Comparison of ENCODE assay signal across 28 cellular contexts in genomic region chr4:56892686-56893085, GRCh38. TPM values are rescaled to one million over a fixed set of nuclear protein-coding genes. Genes with fewer than 3 reads are reported as not detected.
DNase-seq lines count a peak whose midpoint lies in the region; ATAC-seq, FAIRE-seq and TF ChIP-seq lines count a peak whose summit lies in the region.
"Had no signal": no experiment of that assay in that cellular context is flagged by ENCODE, and none has a peak within 500 bp of the region (broad histone marks: within the 10 kb centered on the region; RNA-seq: fewer than 3 reads in every experiment).

No MANE protein-coding gene starts in this region.

- no peak overlapping the region for H3K27ac Mint-ChIP-seq in WTC11
- H3K27ac Mint-ChIP-seq: CD8-positive, alpha-beta T cell; IgD-negative memory B cell; T-helper 1 cell treated with Interleukin-12 subunit alpha and Interleukin-12 subunit beta and Interleukin-4 antibody, amounts not matched to agents 30 μg/mL and 1 μg/mL, for 36 hours had no signal

- DNase-seq in GM12891 (ENCODE audit: insufficient read length, low spot score) (no peak), Kasumi-1 (lab: John Stamatoyannopoulos, UW) (peak; percentile 54 to 72), OCI-M1 (lab: John Stamatoyannopoulos, UW) (peak; percentile 28), WTC11 (ENCODE audit: low spot score) (no peak), NCI-H1436 treated with DMSO at 0.1 percent for 48 hours (lab: John Stamatoyannopoulos, UW) (no peak), NCI-H526 treated with DMSO at 0.1 percent for 48 hours (lab: John Stamatoyannopoulos, UW) (no peak), SW480 (ENCODE audit: low spot score) (no peak)
- DNase-seq: C1 segment of cervical spinal cord; Caco-2; CD8-positive, alpha-beta T cell; EL; GDM1; HCEC 1CT; Karpas-422; NCI-H1105; NCI-H146; NCI-H1930; NCI-H446; NCI-H524 treated with DMSO at 0.1 percent for 48 hours; NCI-H82; NK-92 treated with Interleukin-12 subunit alpha and Interleukin-12 subunit beta, amount 100 ng/mL, for 24 hours; PC-9 had no signal

- H3K4me1 Mint-ChIP-seq in WTC11: no peaks in the 10 kb centered on the region

- FAIRE-seq in GM12891 (lab: Jason Lieb, UNC): peak; percentile 16
- FAIRE-seq: GM12878, H1 had no signal

- no peaks in the 10 kb centered on the region for H3K9me3 Mint-ChIP-seq in WTC11
- H3K9me3 Mint-ChIP-seq: CD8-positive, alpha-beta T cell; IgD-negative memory B cell; T-helper 1 cell treated with Interleukin-12 subunit alpha and Interleukin-12 subunit beta and Interleukin-4 antibody, amounts not matched to agents 30 μg/mL and 1 μg/mL, for 36 hours had no signal

- no peak for TF ChIP-seq CTCF in WTC11 (IDR thresholded peaks at IDR 0.05)

- CTCF ChIA-PET in WTC11 (lab: Charles Lee): no interaction called here

- no peak overlapping the region for H3K4me3 Mint-ChIP-seq in WTC11
- H3K4me3 Mint-ChIP-seq: CD8-positive, alpha-beta T cell; IgD-negative memory B cell; T-helper 1 cell treated with Interleukin-12 subunit alpha and Interleukin-12 subunit beta and Interleukin-4 antibody, amounts not matched to agents 30 μg/mL and 1 μg/mL, for 36 hours had no signal

- ATAC-seq in WTC11 (0 out of 2 replicates have a peak, but pooled peaks have one; percentile 39), HG03025 (IDR thresholded peaks at IDR 0.05; ENCODE audit: low FRiP score, unreplicated experiment) (no peak)
- ATAC-seq: CD8-positive, alpha-beta T cell; GM12878; Right ventricle myocardium inferior had no signal

- 0 out of 2 replicates have a peak, but pooled peaks cover 13% of the 10 kb centered on the region for H3K27me3 Mint-ChIP-seq in WTC11 (ENCODE audit: low read depth)

- no peak for TF ChIP-seq POLR2A in GM12891 (IDR thresholded peaks at IDR 0.05; ENCODE audit: low read depth, low read length)

- POLR2A ChIA-PET in WTC11 (lab: Charles Lee): no interaction called here

- no peaks in the 10 kb centered on the region for H3K36me3 Mint-ChIP-seq in WTC11
- H3K36me3 Mint-ChIP-seq: CD8-positive, alpha-beta T cell; IgD-negative memory B cell had no signal

TF ChIP-seq in GM12891, 5 proteins besides CTCF, POLR2A, EP300 and RAD21:
- TF ChIP-seq POU2F2 (IDR thresholded peaks at IDR 0.05; ENCODE audit: low read depth, low read length) (no peak), PAX5 (IDR thresholded peaks at IDR 0.05; ENCODE audit: insufficient read depth, low read length, severe bottlenecking) (no peak), SPI1 (IDR thresholded peaks at IDR 0.05; ENCODE audit: low read depth, low read length) (no peak), POLR2AphosphoS5 (IDR thresholded peaks at IDR 0.05; ENCODE audit: low read depth, low read length) (no peak), TAF1 (IDR thresholded peaks at IDR 0.05; ENCODE audit: low read depth, low read length) (no peak)

TF ChIP-seq in WTC11, 78 proteins besides CTCF, POLR2A, EP300 and RAD21:
- TF ChIP-seq ZNF317 (CRISPR knock-in tag; IDR thresholded peaks at IDR 0.05; ENCODE audit: borderline replicate concordance, low read depth): no peak
- TF ChIP-seq SP1 (CRISPR knock-in tag; conservative IDR thresholded peaks at IDR 0.05): no peak
- TF ChIP-seq ZNF263 (CRISPR knock-in tag; IDR thresholded peaks at IDR 0.05; ENCODE audit: low read depth): no peak
- TF ChIP-seq, protein P1, sequence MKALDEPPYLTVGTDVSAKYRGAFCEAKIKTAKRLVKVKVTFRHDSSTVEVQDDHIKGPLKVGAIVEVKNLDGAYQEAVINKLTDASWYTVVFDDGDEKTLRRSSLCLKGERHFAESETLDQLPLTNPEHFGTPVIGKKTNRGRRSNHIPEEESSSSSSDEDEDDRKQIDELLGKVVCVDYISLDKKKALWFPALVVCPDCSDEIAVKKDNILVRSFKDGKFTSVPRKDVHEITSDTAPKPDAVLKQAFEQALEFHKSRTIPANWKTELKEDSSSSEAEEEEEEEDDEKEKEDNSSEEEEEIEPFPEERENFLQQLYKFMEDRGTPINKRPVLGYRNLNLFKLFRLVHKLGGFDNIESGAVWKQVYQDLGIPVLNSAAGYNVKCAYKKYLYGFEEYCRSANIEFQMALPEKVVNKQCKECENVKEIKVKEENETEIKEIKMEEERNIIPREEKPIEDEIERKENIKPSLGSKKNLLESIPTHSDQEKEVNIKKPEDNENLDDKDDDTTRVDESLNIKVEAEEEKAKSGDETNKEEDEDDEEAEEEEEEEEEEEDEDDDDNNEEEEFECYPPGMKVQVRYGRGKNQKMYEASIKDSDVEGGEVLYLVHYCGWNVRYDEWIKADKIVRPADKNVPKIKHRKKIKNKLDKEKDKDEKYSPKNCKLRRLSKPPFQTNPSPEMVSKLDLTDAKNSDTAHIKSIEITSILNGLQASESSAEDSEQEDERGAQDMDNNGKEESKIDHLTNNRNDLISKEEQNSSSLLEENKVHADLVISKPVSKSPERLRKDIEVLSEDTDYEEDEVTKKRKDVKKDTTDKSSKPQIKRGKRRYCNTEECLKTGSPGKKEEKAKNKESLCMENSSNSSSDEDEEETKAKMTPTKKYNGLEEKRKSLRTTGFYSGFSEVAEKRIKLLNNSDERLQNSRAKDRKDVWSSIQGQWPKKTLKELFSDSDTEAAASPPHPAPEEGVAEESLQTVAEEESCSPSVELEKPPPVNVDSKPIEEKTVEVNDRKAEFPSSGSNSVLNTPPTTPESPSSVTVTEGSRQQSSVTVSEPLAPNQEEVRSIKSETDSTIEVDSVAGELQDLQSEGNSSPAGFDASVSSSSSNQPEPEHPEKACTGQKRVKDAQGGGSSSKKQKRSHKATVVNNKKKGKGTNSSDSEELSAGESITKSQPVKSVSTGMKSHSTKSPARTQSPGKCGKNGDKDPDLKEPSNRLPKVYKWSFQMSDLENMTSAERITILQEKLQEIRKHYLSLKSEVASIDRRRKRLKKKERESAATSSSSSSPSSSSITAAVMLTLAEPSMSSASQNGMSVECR (CRISPR knock-in tag; IDR thresholded peaks at IDR 0.05; ENCODE audit: borderline replicate concordance): no peak
- TF ChIP-seq, protein P2, sequence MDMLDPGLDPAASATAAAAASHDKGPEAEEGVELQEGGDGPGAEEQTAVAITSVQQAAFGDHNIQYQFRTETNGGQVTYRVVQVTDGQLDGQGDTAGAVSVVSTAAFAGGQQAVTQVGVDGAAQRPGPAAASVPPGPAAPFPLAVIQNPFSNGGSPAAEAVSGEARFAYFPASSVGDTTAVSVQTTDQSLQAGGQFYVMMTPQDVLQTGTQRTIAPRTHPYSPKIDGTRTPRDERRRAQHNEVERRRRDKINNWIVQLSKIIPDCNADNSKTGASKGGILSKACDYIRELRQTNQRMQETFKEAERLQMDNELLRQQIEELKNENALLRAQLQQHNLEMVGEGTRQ (CRISPR knock-in tag; IDR thresholded peaks at IDR 0.05): no peak
- TF ChIP-seq CREM (CRISPR knock-in tag; IDR thresholded peaks at IDR 0.05): no peak
- TF ChIP-seq IRF2 (CRISPR knock-in tag; IDR thresholded peaks at IDR 0.05; ENCODE audit: borderline replicate concordance, low read depth): no peak
- no peak for TF ChIP-seq E2F4 (CRISPR knock-in tag; IDR thresholded peaks at IDR 0.05; ENCODE audit: borderline replicate concordance, low read depth)
- no peak for TF ChIP-seq RELA (CRISPR knock-in tag; IDR thresholded peaks at IDR 0.05; ENCODE audit: borderline replicate concordance)
- no peak for TF ChIP-seq FOXK1 (CRISPR knock-in tag; IDR thresholded peaks at IDR 0.05)
- TF ChIP-seq NFATC4 (CRISPR knock-in tag; IDR thresholded peaks at IDR 0.05): no peak
- no peak for TF ChIP-seq PRRX2 (CRISPR knock-in tag; IDR thresholded peaks at IDR 0.05)
- TF ChIP-seq, protein P3, sequence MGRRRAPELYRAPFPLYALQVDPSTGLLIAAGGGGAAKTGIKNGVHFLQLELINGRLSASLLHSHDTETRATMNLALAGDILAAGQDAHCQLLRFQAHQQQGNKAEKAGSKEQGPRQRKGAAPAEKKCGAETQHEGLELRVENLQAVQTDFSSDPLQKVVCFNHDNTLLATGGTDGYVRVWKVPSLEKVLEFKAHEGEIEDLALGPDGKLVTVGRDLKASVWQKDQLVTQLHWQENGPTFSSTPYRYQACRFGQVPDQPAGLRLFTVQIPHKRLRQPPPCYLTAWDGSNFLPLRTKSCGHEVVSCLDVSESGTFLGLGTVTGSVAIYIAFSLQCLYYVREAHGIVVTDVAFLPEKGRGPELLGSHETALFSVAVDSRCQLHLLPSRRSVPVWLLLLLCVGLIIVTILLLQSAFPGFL (CRISPR knock-in tag; IDR thresholded peaks at IDR 0.05; ENCODE audit: borderline replicate concordance): no peak
- TF ChIP-seq FOXP1 (CRISPR knock-in tag; IDR thresholded peaks at IDR 0.05; ENCODE audit: borderline replicate concordance): no peak
- TF ChIP-seq ATF2 (CRISPR knock-in tag; IDR thresholded peaks at IDR 0.05; ENCODE audit: borderline replicate concordance, low read depth): no peak
- TF ChIP-seq TEAD4 (CRISPR knock-in tag; IDR thresholded peaks at IDR 0.05): no peak
- TF ChIP-seq MAX (CRISPR knock-in tag; IDR thresholded peaks at IDR 0.05): no peak
- TF ChIP-seq ETV6 (CRISPR knock-in tag; IDR thresholded peaks at IDR 0.05): no peak
- no peak for TF ChIP-seq ZNF219 (CRISPR knock-in tag; IDR thresholded peaks at IDR 0.05; ENCODE audit: borderline replicate concordance)
TF ChIP-seq in WTC11: peak in this region for 0.

RNA-seq across cellular contexts. Expression of gene REST, which starts 15.0 kb away (rescaled TPM):
- polyA plus RNA-seq in GM12891 (2012; ENCODE audit: low read depth, missing spikeins): 5.3 TPM
- 73.9 to 76.4 TPM (median 75.1 TPM) in 3 replicates for total RNA-seq in WTC11 (2021)

Comparison
In these comparisons a context has a peak if more than half of its experiments do, and no peak if none do; other contexts are left out.
1. DNase-seq: peak in Kasumi-1 (2 of 2) and OCI-M1 (single experiment); none in GM12891 (single experiment), WTC11 (single experiment), NCI-H1436 treated with DMSO at 0.1 percent for 48 hours (single experiment), NCI-H526 treated with DMSO at 0.1 percent for 48 hours (single experiment) and SW480 (single experiment).